In genomic region chr3:48446425-48447193, GRCh38 we compare ENCODE assay signal across 8 cellular contexts. TPM values are rescaled to one million over a fixed set of nuclear protein-coding genes. Genes with fewer than 3 reads are reported as not detected.
A peak's percentile ranks its signal among the peaks of the same experiment; 100 is the strongest.
DNase-seq lines count a peak whose midpoint lies in the region; ATAC-seq and TF ChIP-seq lines count a peak whose summit lies in the region.

Gene ATRIP, plus strand, starts transcription at chr3:48446737. Its CDS starts 109 bp downstream, at chr3:48446846.

- peak within 1 kb of the TSS; percentile 79 for H3K9ac ChIP-seq in trophoblast cell (ENCODE audit: low read length)

- H3K4me1 ChIP-seq in trophoblast cell (ENCODE audit: control insufficient read depth in 1 of 2, insufficient read depth in 2 of 2, low read length in 2 of 2) = peaks cover 8 to 9% of the 10 kb centered on the region in 2 experiments
- peaks cover 0 to 37% (median 19%) of the 10 kb centered on the region in 4 donors for H3K4me1 ChIP-seq in tibial nerve

- H2AFZ ChIP-seq in trophoblast cell (ENCODE audit: insufficient read depth, low read length, poor library complexity) = peak within 1 kb of the TSS; percentile 83

- TF ChIP-seq EP300 in tibial nerve (IDR thresholded peaks at IDR 0.05) = peak; percentile 80 to 97

- peak within 1 kb of the TSS; percentile 81 for H3K4me2 ChIP-seq in trophoblast cell (ENCODE audit: low read length)

- H3K4ac ChIP-seq in trophoblast cell (ENCODE audit: low read depth, low read length) = peak within 1 kb of the TSS; percentile 41

- TF ChIP-seq CTCF in GM10266 (IDR thresholded peaks at IDR 0.05; ENCODE audit: control insufficient read depth, insufficient read depth, low read depth, missing control alignments) (no peak), HFF-Myc (IDR thresholded peaks at IDR 0.05; ENCODE audit: low read depth, low read length, missing control alignments) (no peak), NB4 (IDR thresholded peaks at IDR 0.05; ENCODE audit: low read depth, low read length) (no peak), tibial nerve (IDR thresholded peaks at IDR 0.05) (peak in 2 of 5 experiments; percentile 32 to 48)

- H3K79me1 ChIP-seq in trophoblast cell (ENCODE audit: low read length) = peaks cover 1% of the 10 kb centered on the region

- TF ChIP-seq POLR2A in NB4 (IDR thresholded peaks at IDR 0.05; ENCODE audit: extremely low read depth, insufficient read length) (peak; percentile 98), tibial nerve (IDR thresholded peaks at IDR 0.05) (peak; percentile 48 to 94)

- H3K27ac ChIP-seq in trophoblast cell (ENCODE audit: low read depth, low read length) (peak within 1 kb of the TSS; percentile 81), tibial nerve (peak within 1 kb of the TSS; percentile 79 to 97 (median 94))

- intact Hi-C loops in Right ventricle myocardium superior (cut with DNase I) = no loop called here

- peak within 1 kb of the TSS; percentile 84 for H4K8ac ChIP-seq in trophoblast cell (ENCODE audit: low read depth, low read length)

- peak; percentile 99 for ATAC-seq in Right ventricle myocardium superior (ENCODE audit: poor library complexity)

- H3K36me3 ChIP-seq in trophoblast cell (ENCODE audit: control insufficient read depth in 1 of 2, insufficient read depth in 2 of 2, low read length in 2 of 2) (peaks cover 20 to 24% of the 10 kb centered on the region in 2 experiments), tibial nerve (peaks cover 0 to 43% (median under 1%) of the 10 kb centered on the region in 3 donors)

- H4K12ac ChIP-seq in trophoblast cell (ENCODE audit: low read depth, low read length) = peak within 1 kb of the TSS; percentile 56

- peak; percentile 95 for DNase-seq in GM10266 (ENCODE audit: extremely low spot score)
- no peak for DNase-seq in HFF-Myc (ENCODE audit: extremely low read depth, low read depth)
- DNase-seq in NB4 (ENCODE audit: low read depth) = peak; percentile 94
- peak; percentile 89 for DNase-seq in SW480 (ENCODE audit: low spot score)
- peak; percentile 59 for DNase-seq in activated naive CD8-positive, alpha-beta T cell treated with anti-CD3 and anti-CD28 coated beads, Interleukin-2, amount 50 U/mL, for 16 hours (ENCODE audit: low read depth, low spot score)
- DNase-seq in Right ventricle myocardium superior = peak; percentile 94
- peak; percentile 87 to 93 for DNase-seq in trophoblast cell
- peak; percentile 79 to 87 for DNase-seq in tibial nerve (ENCODE audit: low spot score in 2 of 2)

- peak within 1 kb of the TSS; percentile 53 for H4K91ac ChIP-seq in trophoblast cell (ENCODE audit: low read depth, low read length)

- no peak within 1 kb of the TSS for H2BK12ac ChIP-seq in trophoblast cell (ENCODE audit: low read length)

- H3K4me3 ChIP-seq in HFF-Myc (replicated peaks; ENCODE audit: low read depth, low read length) (peak within 1 kb of the TSS; percentile 68), NB4 (ENCODE audit: low read depth, low read length) (peak within 1 kb of the TSS; percentile 91), trophoblast cell (ENCODE audit: low read depth, low read length) (peak within 1 kb of the TSS; percentile 87), tibial nerve (peak within 1 kb of the TSS; percentile 67 to 96 (median 84))

- peak within 1 kb of the TSS; percentile 14 for H2BK120ac ChIP-seq in trophoblast cell (ENCODE audit: insufficient read depth, low read length, poor library complexity)

- H2BK5ac ChIP-seq in trophoblast cell (ENCODE audit: low read depth, low read length, poor library complexity) = peak within 1 kb of the TSS; percentile 35

- no peaks in the 10 kb centered on the region for H3K27me3 ChIP-seq in trophoblast cell (ENCODE audit: insufficient read depth, low read length)
- H3K27me3 ChIP-seq in tibial nerve = no peaks in the 10 kb centered on the region

- H3K18ac ChIP-seq in trophoblast cell (ENCODE audit: low read length) = peak within 1 kb of the TSS; percentile 16

- no peak within 1 kb of the TSS for H3K23ac ChIP-seq in trophoblast cell (ENCODE audit: low read length)

- H3K14ac ChIP-seq in trophoblast cell (ENCODE audit: low read length) = peak within 1 kb of the TSS; percentile 40

- WGBS in trophoblast cell (ENCODE audit: extremely low coverage, insufficient coverage, insufficient read length) = no CpG with 5 or more reads among the region's 91 CpGs
- 0% methylated on average over 73 to 80 of the region's 91 CpGs for WGBS in tibial nerve, 2 donors

- no peaks in the 10 kb centered on the region for H3K79me2 ChIP-seq in trophoblast cell (ENCODE audit: control insufficient read depth, insufficient read depth, low read length, poor library complexity)

- H2AK5ac ChIP-seq in trophoblast cell (ENCODE audit: low read length) = no peak within 1 kb of the TSS

- H3K9me3 ChIP-seq in trophoblast cell (ENCODE audit: insufficient read depth, low read depth, low read length) (no peaks in the 10 kb centered on the region), tibial nerve (no peaks in the 10 kb centered on the region)

RNA-seq across cellular contexts. Expression of gene ATRIP, which starts in this region (rescaled TPM):
- 3.2 TPM for total RNA-seq in Right ventricle myocardium superior
- 9.1 and 9.8 TPM in 2 replicates for polyA plus RNA-seq in trophoblast cell (2013)
- 10 to 100 TPM in 2 of 4 donors, 1 to 10 TPM in 2; 7.5 to 10.5 (median 9.3) TPM for total RNA-seq in tibial nerve
